In genomic region chr14:37593496-37594237, GRCh38 we compare ENCODE assay signal across 1 cellular context.
TF ChIP-seq lines count a peak whose summit lies in the region.

No MANE protein-coding gene starts in this region.

TF ChIP-seq in IMR-90, 13 proteins besides CTCF, POLR2A, EP300 and RAD21:
- no peak for TF ChIP-seq MAZ (IDR thresholded peaks at IDR 0.05; ENCODE audit: borderline replicate concordance, low read depth, low read length)
- TF ChIP-seq BHLHE40 (IDR thresholded peaks at IDR 0.05; ENCODE audit: low read depth, low read length): no peak
- TF ChIP-seq MXI1 (IDR thresholded peaks at IDR 0.05; ENCODE audit: borderline replicate concordance, low read depth, low read length): no peak
- no peak for TF ChIP-seq CEBPB (IDR thresholded peaks at IDR 0.05; ENCODE audit: low read depth, low read length)
